ENCODE assay signal across 8 cellular contexts in genomic region chr19:54448774-54449700, GRCh38. TPM values are rescaled to one million over a fixed set of nuclear protein-coding genes. Genes with fewer than 3 reads are reported as not detected.
DNase-seq lines count a peak whose midpoint lies in the region; ATAC-seq and TF ChIP-seq lines count a peak whose summit lies in the region.

Gene LENG8, plus strand, starts transcription at chr19:54449199. Its CDS starts 2,146 bp downstream, at chr19:54451345.

- H3K4me1 ChIP-seq in CD8-positive, alpha-beta T cell (ENCODE audit: insufficient read depth, low read length), result peaks cover 39% of the 10 kb centered on the region

- peaks cover 52% of the 10 kb centered on the region for H3K4me1 Mint-ChIP-seq in CD8-positive, alpha-beta T cell (ENCODE audit: low read depth)

- peak; percentile 94 to 99 (median 97) for DNase-seq in CD8-positive, alpha-beta T cell
- DNase-seq in HS-27A (ENCODE audit: low read depth), result peak; percentile 97
- DNase-seq in NK-92 (lab: John Stamatoyannopoulos, UW; ENCODE audit: unreplicated experiment), result peak; percentile 78
- DNase-seq in activated CD8-positive, alpha-beta memory T cell treated with anti-CD3 and anti-CD28 coated beads for 1 hour (ENCODE audit: extremely low read depth in 1 of 2, low read depth in 1 of 2), result peak; percentile 95 to 96
- peak; percentile 93 for DNase-seq in effector CD8-positive, alpha-beta T cell (lab: John Stamatoyannopoulos, UW)
- DNase-seq in medulla oblongata (ENCODE audit: extremely low spot score), result peak; percentile 98
- DNase-seq in stimulated activated CD8-positive, alpha-beta memory T cell treated with anti-CD3 and anti-CD28 coated beads, Interleukin-12 subunit alpha, Interleukin-12 subunit beta, amount 100 ng/mL, for 1 hour (ENCODE audit: low read depth), result peak; percentile 95

- H3K36me3 ChIP-seq in CD8-positive, alpha-beta T cell (ENCODE audit: insufficient read depth, low read length), result peaks cover 33% of the 10 kb centered on the region

- H3K4me3 ChIP-seq in CD8-positive, alpha-beta T cell (ENCODE audit: low read depth, low read length), result peak within 1 kb of the TSS; percentile 67

- H3K27me3 ChIP-seq in CD8-positive, alpha-beta T cell (ENCODE audit: insufficient read depth, low read length), result no peaks in the 10 kb centered on the region

- peak; percentile 89 for ATAC-seq in CD8-positive, alpha-beta T cell
- ATAC-seq in GM19467 (IDR thresholded peaks at IDR 0.05; ENCODE audit: unreplicated experiment), result peak; percentile 85

- CTCF ChIA-PET in CD8-positive, alpha-beta T cell (lab: Charles Lee), result interaction anchor here (0.8 to 1.4 kb wide), 4 partner anchors 10 to 58 kb away, joined by 3 to 5 read pairs (median 4); no protein-coding TSS in a partner anchor

- POLR2A ChIA-PET in CD8-positive, alpha-beta T cell (lab: Charles Lee), result interaction anchor here (0.6 to 2.2 kb wide), 12 partner anchors 10 to 574 kb away, joined by 3 to 20 read pairs (median 5); partner anchors contain the start of genes LENG9, MBOAT7, PRPF31 and TFPT

- H3K9me3 ChIP-seq in CD8-positive, alpha-beta T cell (ENCODE audit: low read length), result no peaks in the 10 kb centered on the region

- no peaks in the 10 kb centered on the region for H3K27me3 Mint-ChIP-seq in CD8-positive, alpha-beta T cell (ENCODE audit: low read depth)

- peak within 1 kb of the TSS; percentile 98 for H3K27ac ChIP-seq in CD8-positive, alpha-beta T cell (ENCODE audit: low read depth, low read length)

- TF ChIP-seq CTCF in CD8-positive, alpha-beta T cell (IDR thresholded peaks at IDR 0.05), result no peak

- peak within 1 kb of the TSS; percentile 99 for H3K4me3 Mint-ChIP-seq in CD8-positive, alpha-beta T cell

- intact Hi-C loops in CD8-positive, alpha-beta T cell (cut with DNase I, micrococcal nuclease), result loop anchor here (1.0 to 10.0 kb wide), 8 partner anchors 14 to 1226 kb away; partner anchors contain the start of genes CNOT3 (in 2 of the 2), EPN1 (in 1 of the 2), LENG9 (in 1 of the 2) and MYADM (in 1 of the 2)

- H3K9me3 Mint-ChIP-seq in CD8-positive, alpha-beta T cell, result no peaks in the 10 kb centered on the region

- H3K36me3 Mint-ChIP-seq in CD8-positive, alpha-beta T cell, result peaks cover 68% of the 10 kb centered on the region

- H3K27ac Mint-ChIP-seq in CD8-positive, alpha-beta T cell, result peak within 1 kb of the TSS; percentile 99

RNA-seq across cellular contexts. Expression of gene LENG8, which starts in this region (rescaled TPM):
- total RNA-seq in CD8-positive, alpha-beta T cell, result 100 to 1,000 TPM; 514 to 558 TPM

Comparison
In these comparisons a context has a peak if more than half of its experiments do, and no peak if none do; other contexts are left out.
1. Peak in every context shown above with its lines: DNase-seq, ATAC-seq, H3K4me3 ChIP-seq and H3K27ac ChIP-seq.